Comparison of ENCODE assay signal across 1 cellular context in the genomic region with DNA sequence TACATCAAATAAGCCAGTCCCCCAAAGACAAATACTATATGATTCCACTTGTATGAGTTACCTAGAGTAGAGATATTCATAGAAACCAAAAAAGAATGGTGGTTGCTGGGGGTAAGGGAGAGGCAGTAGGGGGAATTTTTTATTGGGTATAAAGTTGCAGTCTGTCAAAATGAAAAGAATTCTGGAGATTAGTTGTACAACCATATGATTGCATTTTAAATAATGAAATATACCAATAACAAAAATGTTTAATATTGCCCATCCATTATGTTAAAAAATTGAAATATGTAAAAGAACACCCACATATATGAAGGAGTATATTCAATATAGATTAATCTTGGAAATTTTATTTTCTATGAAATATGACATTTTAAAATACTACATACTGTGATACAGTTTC.
TF ChIP-seq lines count a peak whose summit lies in the region.

No MANE protein-coding gene starts in this region.

TF ChIP-seq in HepG2, 621 proteins besides CTCF, POLR2A, EP300 and RAD21:
- TF ChIP-seq HNRNPK (IDR thresholded peaks at IDR 0.05; ENCODE audit: low read depth, low read length, poor library complexity, severe bottlenecking) = peak; percentile 71
- TF ChIP-seq SRSF9 (IDR thresholded peaks at IDR 0.05; ENCODE audit: borderline replicate concordance, insufficient read depth, low read depth, low read length, poor library complexity, severe bottlenecking) = peak; percentile 59
- TF ChIP-seq SMYD3 (CRISPR knock-in tag; IDR thresholded peaks at IDR 0.05) = no peak
